In the genomic region with DNA sequence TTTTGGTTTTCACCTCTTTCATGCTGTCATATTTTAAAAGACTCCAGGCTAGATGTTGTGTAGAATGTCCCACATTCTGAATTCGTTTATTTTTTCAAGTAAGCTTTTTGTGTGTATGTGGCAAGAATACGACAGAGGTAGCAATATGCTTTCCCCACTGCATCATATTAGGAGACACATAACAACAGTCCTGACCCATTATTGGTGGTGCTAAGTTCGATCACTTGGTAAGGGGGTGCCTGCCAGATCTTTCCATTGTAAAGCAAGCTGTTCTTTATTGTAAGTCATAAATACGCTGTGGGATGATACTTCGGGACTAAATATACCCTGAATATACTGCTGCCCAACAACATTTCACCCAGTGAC, we compare ENCODE assay signal across 8 cellular contexts. TPM values are rescaled to one million over a fixed set of nuclear protein-coding genes. Genes with fewer than 3 reads are reported as not detected.
DNase-seq lines count a peak whose midpoint lies in the region; ATAC-seq, FAIRE-seq and TF ChIP-seq lines count a peak whose summit lies in the region.

No MANE protein-coding gene starts in this region.

- peak overlapping the region; percentile 82 for H2AFZ ChIP-seq in GM12878 (ENCODE audit: control insufficient read depth, low read depth, low read length)

- TF ChIP-seq CTCF in HFF-Myc (IDR thresholded peaks at IDR 0.05; ENCODE audit: low read depth, low read length, missing control alignments) (no peak), GM12878 (IDR thresholded peaks at IDR 0.05 in 2 of 3, conservative IDR thresholded peaks at IDR 0.05 in 1 of 3; ENCODE audit: control insufficient read depth in 2 of 3, extremely low read depth in 1 of 3, insufficient read depth in 1 of 3, low read depth in 3 of 3, low read length in 3 of 3) (no peak), liver (IDR thresholded peaks at IDR 0.05; ENCODE audit: low read depth, low read length, missing input control) (no peak), upper lobe of left lung (IDR thresholded peaks at IDR 0.05) (no peak)

- SMC1A ChIA-PET in GM12878 (lab: Charles Lee; ENCODE audit: uncharacterized antibody, unreplicated experiment) = interaction anchor here (0.7 to 6.5 kb wide), 14 partner anchors 8 to 238 kb away, joined by 3 to 125 read pairs (median 6); no protein-coding TSS in a partner anchor

- no peak for TF ChIP-seq POLR2A in GM12878 (IDR thresholded peaks at IDR 0.05; ENCODE audit: low read depth, low read length)
- TF ChIP-seq POLR2A in upper lobe of left lung (IDR thresholded peaks at IDR 0.05) = no peak

- H3K9ac ChIP-seq in BLaER1 = peak overlapping the region; percentile 92
- H3K9ac ChIP-seq in GM12878 (ENCODE audit: control insufficient read depth, insufficient read depth, low read length) = peak overlapping the region; percentile 88
- peak overlapping the region; percentile 52 to 75 for H3K9ac ChIP-seq in liver (ENCODE audit: low read depth in 1 of 2, low read length in 2 of 2)

- no peak for TF ChIP-seq EP300 in GM12878 (IDR thresholded peaks at IDR 0.05; ENCODE audit: borderline replicate concordance in 1 of 2, control insufficient read depth in 1 of 2, low read depth in 2 of 2, low read length in 2 of 2)
- no peak for TF ChIP-seq EP300 in upper lobe of left lung (IDR thresholded peaks at IDR 0.05)

- no peaks in the 10 kb centered on the region for H3K9me3 ChIP-seq in BLaER1
- H3K9me3 ChIP-seq in GM12878 (replicated peaks; ENCODE audit: control insufficient read depth, insufficient read depth, low read length) = no peaks in the 10 kb centered on the region; the same call in 2 of the 3 replicates
- H3K9me3 ChIP-seq in liver (ENCODE audit: control insufficient read depth in 4 of 4, low read length in 3 of 4) = no peaks in the 10 kb centered on the region
- H3K9me3 ChIP-seq in upper lobe of left lung = no peaks in the 10 kb centered on the region

- no peak for TF ChIP-seq RAD21 in GM12878 (IDR thresholded peaks at IDR 0.05; ENCODE audit: insufficient read depth, low read depth, low read length)
- TF ChIP-seq RAD21 in liver (IDR thresholded peaks at IDR 0.05) = no peak

- H3K79me2 ChIP-seq in GM12878 (ENCODE audit: control insufficient read depth, insufficient read depth, low read length) = peaks cover 72% of the 10 kb centered on the region

- DNase-seq in HFF-Myc (ENCODE audit: extremely low read depth, low read depth) = no peak
- DNase-seq in GM12878 (ENCODE audit: low read depth, low spot score) = no peak
- no peak for DNase-seq in upper lobe of left lung
- DNase-seq in DMS153 (lab: John Stamatoyannopoulos, UW) = no peak
- DNase-seq in 8988T = no peak
- no peak for DNase-seq in AG20443 (ENCODE audit: low spot score)

- H3K4me2 ChIP-seq in BLaER1 (peak overlapping the region; percentile 76), GM12878 (ENCODE audit: control insufficient read depth, insufficient read depth) (peak overlapping the region; percentile 94)

- peaks cover 33% of the 10 kb centered on the region for H3K4me1 ChIP-seq in BLaER1
- peaks cover 28% of the 10 kb centered on the region for H3K4me1 ChIP-seq in GM12878 (ENCODE audit: control insufficient read depth, insufficient read depth, low read length)
- peaks cover 2 to 25% (median 13%) of the 10 kb centered on the region in 4 donors for H3K4me1 ChIP-seq in liver (ENCODE audit: control insufficient read depth in 4 of 4, insufficient read depth in 4 of 4, low read length in 3 of 4)
- H3K4me1 ChIP-seq in upper lobe of left lung = peaks cover 15 to 21% (median 16%) of the 10 kb centered on the region in 4 donors

- ATAC-seq in GM12878 (peak; percentile 0), upper lobe of left lung (ENCODE audit: low FRiP score in 2 of 2) (no peak)

- in situ Hi-C loops in GM12878 (cut with MboI) = no loop called here

- H3K27ac ChIP-seq in BLaER1 = peak overlapping the region; percentile 92
- H3K27ac ChIP-seq in GM12878 (ENCODE audit: control insufficient read depth, insufficient read depth) = peak overlapping the region; percentile 92
- peak overlapping the region; percentile 89 to 95 for H3K27ac ChIP-seq in liver (ENCODE audit: low read depth in 1 of 2, low read length in 2 of 2)
- peak overlapping the region; percentile 87 to 99 (median 96) for H3K27ac ChIP-seq in upper lobe of left lung

- H3K4me3 ChIP-seq in BLaER1 (peak overlapping the region; percentile 96), HFF-Myc (replicated peaks; ENCODE audit: low read depth, low read length) (peak overlapping the region; percentile 73), GM12878 (peak overlapping the region; percentile 94), liver (ENCODE audit: low read depth in 1 of 3, low read length in 3 of 3) (peak overlapping the region; percentile 75 to 95 (median 90)), upper lobe of left lung (peak overlapping the region; percentile 66 to 94 (median 78))

- peaks cover 32% of the 10 kb centered on the region for H4K20me1 ChIP-seq in BLaER1
- H4K20me1 ChIP-seq in GM12878 (ENCODE audit: control insufficient read depth, insufficient read depth) = no peaks in the 10 kb centered on the region

- H3K27me3 ChIP-seq in BLaER1 (no peaks in the 10 kb centered on the region), GM12878 (replicated peaks in 1 of 2; ENCODE audit: control insufficient read depth in 2 of 2, insufficient read depth in 2 of 2, low read length in 1 of 2) (no peaks in the 10 kb centered on the region), liver (ENCODE audit: control insufficient read depth in 4 of 4, insufficient read depth in 4 of 4, low read length in 3 of 4) (no peaks in the 10 kb centered on the region), upper lobe of left lung (no peaks in the 10 kb centered on the region)

- H3K36me3 ChIP-seq in BLaER1 = no peaks in the 10 kb centered on the region
- H3K36me3 ChIP-seq in GM12878 (ENCODE audit: control insufficient read depth in 2 of 2, insufficient read depth in 2 of 2, low read length in 1 of 2) = no peaks in the 10 kb centered on the region
- H3K36me3 ChIP-seq in liver (ENCODE audit: control insufficient read depth in 4 of 4, insufficient read depth in 3 of 4, low read depth in 1 of 4, low read length in 3 of 4) = no peaks in the 10 kb centered on the region
- no peaks in the 10 kb centered on the region for H3K36me3 ChIP-seq in upper lobe of left lung

- POLR2A ChIA-PET in GM12878 (lab: Charles Lee) = interaction anchor here (0.6 to 8.1 kb wide), 18 partner anchors 8 to 146 kb away, joined by 3 to 123 read pairs (median 6); a partner anchor contains a TSS

- FAIRE-seq in GM12878 (lab: Jason Lieb, UNC) = no peak

- CTCF ChIA-PET in GM12878 (lab: Yijun Ruan, JAX) = interaction anchor here (0.6 to 4.8 kb wide), 10 partner anchors 8 to 119 kb away, joined by 3 to 31 read pairs (median 7); no protein-coding TSS in a partner anchor

- TSS peak; percentile 96 for BruUV-seq in GM12878 (replicated peaks; lab: Mats Ljungman, UMichigan)

- intact Hi-C loops in GM12878 (cut with micrococcal nuclease; ENCODE audit: unreplicated experiment) = loop anchor here (2.0 to 5.0 kb wide), 6 partner anchors 14 to 239 kb away; no protein-coding TSS in a partner anchor

- under 1% methylated on average over 5 of the region's 5 CpGs for WGBS in GM12878 (ENCODE audit: insufficient coverage, insufficient replicate concordance, low lambda C conversion rate, missing lambda C conversion rate)
- 41% methylated on average over 5 of the region's 5 CpGs for WGBS in liver
- 21 to 26% methylated on average over 5 of the region's 5 CpGs for WGBS in upper lobe of left lung, 2 donors

- RAD21 ChIA-PET in GM12878 (lab: Charles Lee; ENCODE audit: unreplicated experiment) = interaction anchor here (0.6 to 9.6 kb wide), 22 partner anchors 9 to 146 kb away, joined by 3 to 100 read pairs (median 5); a partner anchor contains a TSS

TF ChIP-seq in GM12878, 131 proteins besides CTCF, POLR2A, EP300 and RAD21:
- 0 out of 2 replicates have a peak, but pooled peaks have one; percentile 22 for TF ChIP-seq NFXL1 (IDR thresholded peaks at IDR 0.05; ENCODE audit: borderline replicate concordance)
- TF ChIP-seq MXI1 (IDR thresholded peaks at IDR 0.05; ENCODE audit: low read depth, low read length) = peak; percentile 11
- TF ChIP-seq PAX8 (IDR thresholded peaks at IDR 0.05) = no peak

TF ChIP-seq in liver, 16 proteins besides CTCF, POLR2A, EP300 and RAD21 (continues in another document):
- TF ChIP-seq SP1 (IDR thresholded peaks at IDR 0.05) (no peak), EGR1 (IDR thresholded peaks at IDR 0.05; ENCODE audit: low read depth in 2 of 2) (no peak), NR2F2 (IDR thresholded peaks at IDR 0.05) (no peak), JUND (IDR thresholded peaks at IDR 0.05) (no peak), RXRA (IDR thresholded peaks at IDR 0.05) (no peak), FOXA1 (IDR thresholded peaks at IDR 0.05) (no peak), HNF4A (conservative IDR thresholded peaks at IDR 0.05) (no peak)
- TF ChIP-seq, protein P1, sequence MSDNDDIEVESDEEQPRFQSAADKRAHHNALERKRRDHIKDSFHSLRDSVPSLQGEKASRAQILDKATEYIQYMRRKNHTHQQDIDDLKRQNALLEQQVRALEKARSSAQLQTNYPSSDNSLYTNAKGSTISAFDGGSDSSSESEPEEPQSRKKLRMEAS (IDR thresholded peaks at IDR 0.05) = no peak
- TF ChIP-seq, protein P2, sequence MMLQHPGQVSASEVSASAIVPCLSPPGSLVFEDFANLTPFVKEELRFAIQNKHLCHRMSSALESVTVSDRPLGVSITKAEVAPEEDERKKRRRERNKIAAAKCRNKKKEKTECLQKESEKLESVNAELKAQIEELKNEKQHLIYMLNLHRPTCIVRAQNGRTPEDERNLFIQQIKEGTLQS (IDR thresholded peaks at IDR 0.05) = no peak

RNA-seq across cellular contexts. Expression of a gene that starts 0.6 kb away (rescaled TPM):
- 241 and 256 TPM in 2 replicates for total RNA-seq in GM12878 (2013; cell fraction: nucleolus; rRNA removed)
- total RNA-seq in GM12878 (2014; rRNA removed) (82.4 and 88.7 TPM in 2 replicates), GM12878 (2014; rRNA removed; fragmentation: Illumina TruSeq; extraction: Trizol) (95.3 and 95.8 TPM in 2 replicates), GM12878 (2021) (87.4 and 96.2 TPM in 2 replicates), liver (10 to 100 TPM; 12.6 to 18.2 TPM), upper lobe of left lung (10 to 100 TPM; 27.9 to 54.7 (median 38.9) TPM)
- polyA plus RNA-seq in GM12878 (2011; ENCODE audit: low read depth) = 30.3 TPM
- polyA plus RNA-seq in GM12878 (2011; rRNA removed) (92.6 and 114 TPM in 2 replicates), GM12878 (2014; fragmentation: Illumina TruSeq; extraction: Trizol) (78.2 and 94.6 TPM in 2 replicates), GM12878 (2014; fragmentation: Nextera tagmentation; extraction: Ambion mirVana) (10 to 100 TPM; 16.9 to 18.0 TPM), GM12878 (2014; rRNA removed) (62.4 and 66.0 TPM in 2 replicates), GM12878 (2016; fragmentation: Nextera tagmentation; extraction: Ambion mirVana) (10 to 100 TPM; 68.1 to 69.1 TPM), liver (1 to 10 TPM; 3.8 to 5.2 TPM)
- 60.3 and 60.4 TPM in 2 replicates for polyA plus RNA-seq in GM12878 (2011; cell fraction: cytosol; rRNA removed)
- polyA plus RNA-seq in GM12878 (2011; cell fraction: nucleus; rRNA removed) = 89.9 and 95.2 TPM in 2 replicates
- polyA plus RNA-seq in GM12878 (2012) = 38.3 and 50.2 TPM in 2 replicates
- polyA minus RNA-seq in GM12878 (2011; rRNA and poly(A)+ RNA removed) = 126 and 138 TPM in 2 replicates
- polyA minus RNA-seq in GM12878 (2011; cell fraction: cytosol; rRNA and poly(A)+ RNA removed) = 52.3 and 52.4 TPM in 2 replicates
- 48.2 and 66.5 TPM in 2 replicates for polyA minus RNA-seq in GM12878 (2011; cell fraction: nucleus; rRNA and poly(A)+ RNA removed)
